1 cellular context compared by ENCODE assay signal in the genomic region with DNA sequence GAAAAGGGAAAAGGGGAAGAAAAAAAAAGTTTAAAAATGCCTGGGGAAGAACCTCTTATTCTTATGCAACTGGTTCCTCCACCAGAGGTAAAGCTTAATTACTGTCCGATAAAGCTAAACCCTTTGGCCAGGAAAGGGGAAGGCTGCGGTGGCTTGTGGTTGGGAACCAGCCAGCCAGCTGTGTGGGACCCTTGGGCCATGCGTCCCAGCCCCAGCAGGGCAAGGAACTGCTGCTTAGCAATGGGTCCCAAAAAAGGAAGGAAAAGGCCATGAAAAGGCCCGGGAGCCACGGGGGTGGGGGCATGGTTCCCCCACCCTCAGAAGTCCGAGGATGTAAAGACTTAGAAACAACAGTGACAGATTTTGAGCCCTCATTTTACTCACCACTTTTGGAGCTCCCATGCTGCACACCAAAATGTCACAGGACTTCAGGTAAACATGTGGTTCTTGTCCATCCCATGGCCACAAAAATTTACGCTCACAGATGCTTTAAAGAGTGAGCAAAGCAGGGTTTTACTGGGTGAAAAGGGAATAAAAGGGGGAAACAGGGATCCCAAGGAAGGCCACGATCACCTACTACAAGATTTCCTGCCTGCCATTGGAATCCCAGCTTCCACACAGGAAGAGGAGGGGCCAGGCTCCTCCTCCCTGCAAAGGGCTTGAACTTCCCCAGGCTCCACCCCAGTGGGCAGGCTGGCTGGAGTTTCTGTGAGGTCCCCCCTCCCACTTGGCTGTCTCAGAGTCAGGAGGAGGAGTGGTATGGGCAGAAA.
A peak's percentile ranks its signal among the peaks of the same experiment; 100 is the strongest.
TF ChIP-seq lines count a peak whose summit lies in the region.

No MANE protein-coding gene starts in this region.

TF ChIP-seq in HEK293, 187 proteins besides CTCF, POLR2A, EP300 and RAD21 (continued from another document and continues in another):
- TF ChIP-seq, protein P1, sequence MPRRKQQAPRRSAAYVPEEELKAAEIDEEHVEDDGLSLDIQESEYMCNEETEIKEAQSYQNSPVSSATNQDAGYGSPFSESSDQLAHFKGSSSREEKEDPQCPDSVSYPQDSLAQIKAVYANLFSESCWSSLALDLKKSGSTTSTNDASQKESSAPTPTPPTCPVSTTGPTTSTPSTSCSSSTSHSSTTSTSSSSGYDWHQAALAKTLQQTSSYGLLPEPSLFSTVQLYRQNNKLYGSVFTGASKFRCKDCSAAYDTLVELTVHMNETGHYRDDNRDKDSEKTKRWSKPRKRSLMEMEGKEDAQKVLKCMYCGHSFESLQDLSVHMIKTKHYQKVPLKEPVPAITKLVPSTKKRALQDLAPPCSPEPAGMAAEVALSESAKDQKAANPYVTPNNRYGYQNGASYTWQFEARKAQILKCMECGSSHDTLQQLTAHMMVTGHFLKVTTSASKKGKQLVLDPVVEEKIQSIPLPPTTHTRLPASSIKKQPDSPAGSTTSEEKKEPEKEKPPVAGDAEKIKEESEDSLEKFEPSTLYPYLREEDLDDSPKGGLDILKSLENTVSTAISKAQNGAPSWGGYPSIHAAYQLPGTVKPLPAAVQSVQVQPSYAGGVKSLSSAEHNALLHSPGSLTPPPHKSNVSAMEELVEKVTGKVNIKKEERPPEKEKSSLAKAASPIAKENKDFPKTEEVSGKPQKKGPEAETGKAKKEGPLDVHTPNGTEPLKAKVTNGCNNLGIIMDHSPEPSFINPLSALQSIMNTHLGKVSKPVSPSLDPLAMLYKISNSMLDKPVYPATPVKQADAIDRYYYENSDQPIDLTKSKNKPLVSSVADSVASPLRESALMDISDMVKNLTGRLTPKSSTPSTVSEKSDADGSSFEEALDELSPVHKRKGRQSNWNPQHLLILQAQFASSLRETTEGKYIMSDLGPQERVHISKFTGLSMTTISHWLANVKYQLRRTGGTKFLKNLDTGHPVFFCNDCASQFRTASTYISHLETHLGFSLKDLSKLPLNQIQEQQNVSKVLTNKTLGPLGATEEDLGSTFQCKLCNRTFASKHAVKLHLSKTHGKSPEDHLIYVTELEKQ (tag by site-specific recombination; IDR thresholded peaks at IDR 0.05; ENCODE audit: borderline replicate concordance) = no peak
- TF ChIP-seq ZNF624 (tag by site-specific recombination; IDR thresholded peaks at IDR 0.05) = no peak
- TF ChIP-seq TRIM28 (IDR thresholded peaks at IDR 0.05; ENCODE audit: borderline replicate concordance, low read length) = no peak
- TF ChIP-seq TCF7L2 (IDR thresholded peaks at IDR 0.05; ENCODE audit: borderline replicate concordance, low read depth, low read length) = no peak
- TF ChIP-seq ZNF561 (tag by site-specific recombination; IDR thresholded peaks at IDR 0.05; ENCODE audit: borderline replicate concordance) = 0 out of 2 replicates have a peak, but pooled peaks have one; percentile 28
- TF ChIP-seq ZNF426 (tag by site-specific recombination; IDR thresholded peaks at IDR 0.05) = no peak
- TF ChIP-seq ZNF221 (tag by site-specific recombination; IDR thresholded peaks at IDR 0.05; ENCODE audit: borderline replicate concordance) = no peak
- no peak for TF ChIP-seq GLI2 (tag by site-specific recombination; IDR thresholded peaks at IDR 0.05; ENCODE audit: borderline replicate concordance, low read depth)
- TF ChIP-seq REPIN1 (tag by site-specific recombination; IDR thresholded peaks at IDR 0.05; ENCODE audit: low read depth) = no peak
- no peak for TF ChIP-seq WT1 (tag by site-specific recombination; IDR thresholded peaks at IDR 0.05)
- TF ChIP-seq ZBTB17 (tag by site-specific recombination; IDR thresholded peaks at IDR 0.05) = no peak
- TF ChIP-seq ZNF629 (tag by site-specific recombination; IDR thresholded peaks at IDR 0.05) = no peak
- TF ChIP-seq ZNF843 (tag by site-specific recombination; IDR thresholded peaks at IDR 0.05) = no peak
- no peak for TF ChIP-seq ZNF391 (tag by site-specific recombination; IDR thresholded peaks at IDR 0.05; ENCODE audit: borderline replicate concordance, low read depth)
- TF ChIP-seq, protein P2, sequence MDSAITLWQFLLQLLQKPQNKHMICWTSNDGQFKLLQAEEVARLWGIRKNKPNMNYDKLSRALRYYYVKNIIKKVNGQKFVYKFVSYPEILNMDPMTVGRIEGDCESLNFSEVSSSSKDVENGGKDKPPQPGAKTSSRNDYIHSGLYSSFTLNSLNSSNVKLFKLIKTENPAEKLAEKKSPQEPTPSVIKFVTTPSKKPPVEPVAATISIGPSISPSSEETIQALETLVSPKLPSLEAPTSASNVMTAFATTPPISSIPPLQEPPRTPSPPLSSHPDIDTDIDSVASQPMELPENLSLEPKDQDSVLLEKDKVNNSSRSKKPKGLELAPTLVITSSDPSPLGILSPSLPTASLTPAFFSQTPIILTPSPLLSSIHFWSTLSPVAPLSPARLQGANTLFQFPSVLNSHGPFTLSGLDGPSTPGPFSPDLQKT (IDR thresholded peaks at IDR 0.05; ENCODE audit: borderline replicate concordance, low read depth, low read length) = no peak
- no peak for TF ChIP-seq MYNN (tag by site-specific recombination; IDR thresholded peaks at IDR 0.05; ENCODE audit: borderline replicate concordance)
- TF ChIP-seq ZNF514 (tag by site-specific recombination; IDR thresholded peaks at IDR 0.05) = no peak
- TF ChIP-seq, protein P3, sequence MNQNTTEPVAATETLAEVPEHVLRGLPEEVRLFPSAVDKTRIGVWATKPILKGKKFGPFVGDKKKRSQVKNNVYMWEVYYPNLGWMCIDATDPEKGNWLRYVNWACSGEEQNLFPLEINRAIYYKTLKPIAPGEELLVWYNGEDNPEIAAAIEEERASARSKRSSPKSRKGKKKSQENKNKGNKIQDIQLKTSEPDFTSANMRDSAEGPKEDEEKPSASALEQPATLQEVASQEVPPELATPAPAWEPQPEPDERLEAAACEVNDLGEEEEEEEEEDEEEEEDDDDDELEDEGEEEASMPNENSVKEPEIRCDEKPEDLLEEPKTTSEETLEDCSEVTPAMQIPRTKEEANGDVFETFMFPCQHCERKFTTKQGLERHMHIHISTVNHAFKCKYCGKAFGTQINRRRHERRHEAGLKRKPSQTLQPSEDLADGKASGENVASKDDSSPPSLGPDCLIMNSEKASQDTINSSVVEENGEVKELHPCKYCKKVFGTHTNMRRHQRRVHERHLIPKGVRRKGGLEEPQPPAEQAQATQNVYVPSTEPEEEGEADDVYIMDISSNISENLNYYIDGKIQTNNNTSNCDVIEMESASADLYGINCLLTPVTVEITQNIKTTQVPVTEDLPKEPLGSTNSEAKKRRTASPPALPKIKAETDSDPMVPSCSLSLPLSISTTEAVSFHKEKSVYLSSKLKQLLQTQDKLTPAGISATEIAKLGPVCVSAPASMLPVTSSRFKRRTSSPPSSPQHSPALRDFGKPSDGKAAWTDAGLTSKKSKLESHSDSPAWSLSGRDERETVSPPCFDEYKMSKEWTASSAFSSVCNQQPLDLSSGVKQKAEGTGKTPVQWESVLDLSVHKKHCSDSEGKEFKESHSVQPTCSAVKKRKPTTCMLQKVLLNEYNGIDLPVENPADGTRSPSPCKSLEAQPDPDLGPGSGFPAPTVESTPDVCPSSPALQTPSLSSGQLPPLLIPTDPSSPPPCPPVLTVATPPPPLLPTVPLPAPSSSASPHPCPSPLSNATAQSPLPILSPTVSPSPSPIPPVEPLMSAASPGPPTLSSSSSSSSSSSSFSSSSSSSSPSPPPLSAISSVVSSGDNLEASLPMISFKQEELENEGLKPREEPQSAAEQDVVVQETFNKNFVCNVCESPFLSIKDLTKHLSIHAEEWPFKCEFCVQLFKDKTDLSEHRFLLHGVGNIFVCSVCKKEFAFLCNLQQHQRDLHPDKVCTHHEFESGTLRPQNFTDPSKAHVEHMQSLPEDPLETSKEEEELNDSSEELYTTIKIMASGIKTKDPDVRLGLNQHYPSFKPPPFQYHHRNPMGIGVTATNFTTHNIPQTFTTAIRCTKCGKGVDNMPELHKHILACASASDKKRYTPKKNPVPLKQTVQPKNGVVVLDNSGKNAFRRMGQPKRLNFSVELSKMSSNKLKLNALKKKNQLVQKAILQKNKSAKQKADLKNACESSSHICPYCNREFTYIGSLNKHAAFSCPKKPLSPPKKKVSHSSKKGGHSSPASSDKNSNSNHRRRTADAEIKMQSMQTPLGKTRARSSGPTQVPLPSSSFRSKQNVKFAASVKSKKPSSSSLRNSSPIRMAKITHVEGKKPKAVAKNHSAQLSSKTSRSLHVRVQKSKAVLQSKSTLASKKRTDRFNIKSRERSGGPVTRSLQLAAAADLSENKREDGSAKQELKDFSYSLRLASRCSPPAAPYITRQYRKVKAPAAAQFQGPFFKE (tag by site-specific recombination; IDR thresholded peaks at IDR 0.05; ENCODE audit: borderline replicate concordance) = no peak
- TF ChIP-seq, protein P4, sequence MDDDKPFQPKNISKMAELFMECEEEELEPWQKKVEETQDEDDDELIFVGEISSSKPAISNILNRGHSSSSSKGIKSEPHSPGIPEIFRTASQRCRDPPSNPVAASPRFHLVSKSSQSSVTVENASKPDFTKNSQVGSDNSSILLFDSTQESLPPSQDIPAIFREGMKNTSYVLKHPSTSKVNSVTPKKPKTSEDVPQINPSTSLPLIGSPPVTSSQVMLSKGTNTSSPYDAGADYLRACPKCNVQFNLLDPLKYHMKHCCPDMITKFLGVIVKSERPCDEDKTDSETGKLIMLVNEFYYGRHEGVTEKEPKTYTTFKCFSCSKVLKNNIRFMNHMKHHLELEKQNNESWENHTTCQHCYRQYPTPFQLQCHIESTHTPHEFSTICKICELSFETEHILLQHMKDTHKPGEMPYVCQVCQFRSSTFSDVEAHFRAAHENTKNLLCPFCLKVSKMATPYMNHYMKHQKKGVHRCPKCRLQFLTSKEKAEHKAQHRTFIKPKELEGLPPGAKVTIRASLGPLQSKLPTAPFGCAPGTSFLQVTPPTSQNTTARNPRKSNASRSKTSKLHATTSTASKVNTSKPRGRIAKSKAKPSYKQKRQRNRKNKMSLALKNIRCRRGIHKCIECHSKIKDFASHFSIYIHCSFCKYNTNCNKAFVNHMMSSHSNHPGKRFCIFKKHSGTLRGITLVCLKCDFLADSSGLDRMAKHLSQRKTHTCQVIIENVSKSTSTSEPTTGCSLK (tag by site-specific recombination; IDR thresholded peaks at IDR 0.05) = no peak
- TF ChIP-seq, protein P5, sequence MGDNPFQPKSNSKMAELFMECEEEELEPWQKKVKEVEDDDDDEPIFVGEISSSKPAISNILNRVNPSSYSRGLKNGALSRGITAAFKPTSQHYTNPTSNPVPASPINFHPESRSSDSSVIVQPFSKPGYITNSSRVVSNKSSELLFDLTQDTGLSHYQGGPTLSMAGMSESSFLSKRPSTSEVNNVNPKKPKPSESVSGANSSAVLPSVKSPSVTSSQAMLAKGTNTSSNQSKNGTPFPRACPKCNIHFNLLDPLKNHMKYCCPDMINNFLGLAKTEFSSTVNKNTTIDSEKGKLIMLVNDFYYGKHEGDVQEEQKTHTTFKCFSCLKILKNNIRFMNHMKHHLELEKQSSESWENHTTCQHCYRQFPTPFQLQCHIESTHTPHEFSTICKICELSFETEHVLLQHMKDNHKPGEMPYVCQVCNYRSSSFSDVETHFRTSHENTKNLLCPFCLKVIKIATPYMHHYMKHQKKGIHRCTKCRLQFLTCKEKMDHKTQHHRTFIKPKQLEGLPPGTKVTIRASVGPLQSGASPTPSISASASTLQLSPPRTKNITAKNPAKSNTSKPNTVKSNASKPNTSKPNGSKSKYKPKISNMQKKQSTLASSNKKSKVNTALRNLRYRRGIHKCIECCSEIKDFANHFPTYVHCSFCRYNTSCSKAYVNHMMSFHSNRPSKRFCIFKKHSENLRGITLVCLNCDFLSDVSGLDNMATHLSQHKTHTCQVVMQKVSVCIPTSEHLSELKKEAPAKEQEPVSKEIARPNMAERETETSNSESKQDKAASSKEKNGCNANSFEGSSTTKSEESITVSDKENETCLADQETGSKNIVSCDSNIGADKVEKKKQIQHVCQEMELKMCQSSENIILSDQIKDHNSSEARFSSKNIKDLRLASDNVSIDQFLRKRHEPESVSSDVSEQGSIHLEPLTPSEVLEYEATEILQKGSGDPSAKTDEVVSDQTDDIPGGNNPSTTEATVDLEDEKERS (tag by site-specific recombination; IDR thresholded peaks at IDR 0.05) = no peak
- TF ChIP-seq ZNF132 (tag by site-specific recombination; IDR thresholded peaks at IDR 0.05; ENCODE audit: borderline replicate concordance) = no peak
- TF ChIP-seq ZNF473 (tag by site-specific recombination; IDR thresholded peaks at IDR 0.05) = no peak
- TF ChIP-seq ZNF792 (tag by site-specific recombination; IDR thresholded peaks at IDR 0.05) = no peak
- no peak for TF ChIP-seq GLIS1 (tag by site-specific recombination; IDR thresholded peaks at IDR 0.05)
- no peak for TF ChIP-seq ZNF324 (tag by site-specific recombination; IDR thresholded peaks at IDR 0.05)
- TF ChIP-seq, protein P6, sequence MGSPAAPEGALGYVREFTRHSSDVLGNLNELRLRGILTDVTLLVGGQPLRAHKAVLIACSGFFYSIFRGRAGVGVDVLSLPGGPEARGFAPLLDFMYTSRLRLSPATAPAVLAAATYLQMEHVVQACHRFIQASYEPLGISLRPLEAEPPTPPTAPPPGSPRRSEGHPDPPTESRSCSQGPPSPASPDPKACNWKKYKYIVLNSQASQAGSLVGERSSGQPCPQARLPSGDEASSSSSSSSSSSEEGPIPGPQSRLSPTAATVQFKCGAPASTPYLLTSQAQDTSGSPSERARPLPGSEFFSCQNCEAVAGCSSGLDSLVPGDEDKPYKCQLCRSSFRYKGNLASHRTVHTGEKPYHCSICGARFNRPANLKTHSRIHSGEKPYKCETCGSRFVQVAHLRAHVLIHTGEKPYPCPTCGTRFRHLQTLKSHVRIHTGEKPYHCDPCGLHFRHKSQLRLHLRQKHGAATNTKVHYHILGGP (tag by site-specific recombination; IDR thresholded peaks at IDR 0.05) = no peak
- TF ChIP-seq, protein P7, sequence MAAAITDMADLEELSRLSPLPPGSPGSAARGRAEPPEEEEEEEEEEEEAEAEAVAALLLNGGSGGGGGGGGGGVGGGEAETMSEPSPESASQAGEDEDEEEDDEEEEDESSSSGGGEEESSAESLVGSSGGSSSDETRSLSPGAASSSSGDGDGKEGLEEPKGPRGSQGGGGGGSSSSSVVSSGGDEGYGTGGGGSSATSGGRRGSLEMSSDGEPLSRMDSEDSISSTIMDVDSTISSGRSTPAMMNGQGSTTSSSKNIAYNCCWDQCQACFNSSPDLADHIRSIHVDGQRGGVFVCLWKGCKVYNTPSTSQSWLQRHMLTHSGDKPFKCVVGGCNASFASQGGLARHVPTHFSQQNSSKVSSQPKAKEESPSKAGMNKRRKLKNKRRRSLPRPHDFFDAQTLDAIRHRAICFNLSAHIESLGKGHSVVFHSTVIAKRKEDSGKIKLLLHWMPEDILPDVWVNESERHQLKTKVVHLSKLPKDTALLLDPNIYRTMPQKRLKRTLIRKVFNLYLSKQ (tag by site-specific recombination; IDR thresholded peaks at IDR 0.05; ENCODE audit: borderline replicate concordance) = no peak
- TF ChIP-seq ZNF146 (tag by site-specific recombination; IDR thresholded peaks at IDR 0.05) = no peak
- no peak for TF ChIP-seq ZNF24 (tag by site-specific recombination; IDR thresholded peaks at IDR 0.05)
- no peak for TF ChIP-seq ZNF133 (tag by site-specific recombination; IDR thresholded peaks at IDR 0.05)
- TF ChIP-seq ZNF10 (tag by site-specific recombination; IDR thresholded peaks at IDR 0.05) = no peak
- no peak for TF ChIP-seq ZNF529 (tag by site-specific recombination; IDR thresholded peaks at IDR 0.05; ENCODE audit: insufficient replicate concordance)
- TF ChIP-seq YY2 (tag by site-specific recombination; IDR thresholded peaks at IDR 0.05) = no peak
- TF ChIP-seq, protein P8, sequence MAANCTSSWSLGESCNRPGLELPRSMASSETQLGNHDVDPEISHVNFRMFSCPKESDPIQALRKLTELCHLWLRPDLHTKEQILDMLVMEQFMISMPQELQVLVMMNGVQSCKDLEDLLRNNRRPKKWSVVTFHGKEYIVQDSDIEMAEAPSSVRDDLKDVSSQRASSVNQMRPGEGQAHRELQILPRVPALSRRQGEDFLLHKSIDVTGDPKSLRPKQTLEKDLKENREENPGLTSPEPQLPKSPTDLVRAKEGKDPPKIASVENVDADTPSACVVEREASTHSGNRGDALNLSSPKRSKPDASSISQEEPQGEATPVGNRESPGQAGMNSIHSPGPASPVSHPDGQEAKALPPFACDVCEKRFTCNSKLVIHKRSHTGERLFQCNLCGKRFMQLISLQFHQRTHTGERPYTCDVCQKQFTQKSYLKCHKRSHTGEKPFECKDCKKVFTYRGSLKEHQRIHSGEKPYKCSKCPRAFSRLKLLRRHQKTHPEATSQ (tag by site-specific recombination; IDR thresholded peaks at IDR 0.05) = no peak
- TF ChIP-seq HOXD13 (CRISPR knock-in tag; IDR thresholded peaks at IDR 0.05; ENCODE audit: borderline replicate concordance) = no peak
